In the genomic region with DNA sequence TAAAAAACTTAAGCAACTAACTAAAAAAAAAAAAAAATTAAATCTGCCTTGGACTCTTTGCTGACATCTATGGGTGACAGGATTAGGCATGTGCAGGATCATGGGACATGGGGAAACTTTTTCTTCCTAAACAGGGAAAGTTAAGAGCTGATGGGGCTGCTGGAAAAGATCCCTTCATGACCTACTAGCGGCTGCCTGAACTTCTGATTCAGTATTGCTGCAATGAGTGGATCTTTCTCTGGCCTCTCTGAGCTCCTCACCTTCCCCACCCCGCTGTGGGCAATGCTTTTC, we compare ENCODE assay signal across 36 cellular contexts. TPM values are rescaled to one million over a fixed set of nuclear protein-coding genes. Genes with fewer than 3 reads are reported as not detected.
"Had no signal": no experiment of that assay in that cellular context is flagged by ENCODE, and none has a peak within 500 bp of the region (broad histone marks: within the 10 kb centered on the region; RNA-seq: fewer than 3 reads in every experiment).

No MANE protein-coding gene starts in this region.

- H3K27me3 ChIP-seq: esophagus muscularis mucosa, heart right ventricle, neutrophil, pancreas, sigmoid colon, stomach, thyroid gland, vagina had no signal

- H3K9me3 ChIP-seq: pancreas, sigmoid colon, thyroid gland, vagina had no signal

- DNase-seq: dermis blood vessel endothelial cell; effector memory CD4-positive, alpha-beta T cell; foreskin melanocyte; glutamatergic neuron; heart right ventricle; hippocampal formation; left cardiac atrium; left ventricle myocardium inferior; lower lobe of right lung; natural killer cell; pancreas; sigmoid colon; stimulated activated CD4-positive, alpha-beta T cell treated with anti-CD3 and anti-CD28 coated beads, Interleukin-2, amount 100 ng/mL, for 24 hours; stimulated activated CD4-positive, alpha-beta T cell treated with anti-CD3 and anti-CD28 coated beads, Interleukin-4, amount 100 ng/mL, for 24 hours; stimulated activated naive CD4-positive, alpha-beta T cell treated with Interleukin-2 at 50 U/mL for 16 hours; stomach; thyroid gland; trophoblast cell had no signal

- H3K27ac ChIP-seq: coronary artery, esophagus muscularis mucosa, heart right ventricle, left ventricle myocardium inferior, lower lobe of right lung, neutrophil, pancreas, sigmoid colon, stomach, thyroid gland, vagina had no signal

- ATAC-seq: heart right ventricle; left cardiac atrium; lower lobe of right lung; natural killer cell; pancreas; stimulated activated effector memory CD8-positive, alpha-beta T cell treated with anti-CD3 and anti-CD28 coated beads, Interleukin-12 subunit alpha, Interleukin-12 subunit beta, amount 100 ng/mL, for 72 hours had no signal

- H3K36me3 ChIP-seq: esophagus muscularis mucosa, heart right ventricle, left ventricle myocardium inferior, lower lobe of right lung, neutrophil, pancreas, sigmoid colon, stomach, thyroid gland, vagina had no signal

- H3K4me3 ChIP-seq: coronary artery, esophagus muscularis mucosa, heart right ventricle, left ventricle myocardium inferior, lower lobe of right lung, pancreas, sigmoid colon, stomach, thyroid gland, vagina had no signal

- FAIRE-seq: endothelial cell of umbilical vein, islet of Langerhans, pancreas had no signal

- H3K4me1 ChIP-seq: esophagus muscularis mucosa, heart right ventricle, left ventricle myocardium inferior, lower lobe of right lung, pancreas, sigmoid colon, stomach, thyroid gland, vagina had no signal

RNA-seq across cellular contexts. Expression of gene OR5A2, which starts 25.0 kb away (rescaled TPM):
- total RNA-seq: dermis blood vessel endothelial cell, endothelial cell of umbilical vein, epithelial cell of proximal tubule, esophagus muscularis mucosa, heart right ventricle, kidney epithelial cell, left cardiac atrium, left ventricle myocardium inferior, lower lobe of right lung, mononuclear cell, natural killer cell, omental fat pad, pancreas, posterior vena cava, pulmonary artery endothelial cell, sigmoid colon, skeletal muscle tissue, stomach, subcutaneous adipose tissue, temporal lobe, thyroid gland, ureter, vagina had no signal
- polyA plus RNA-seq: endothelial cell of umbilical vein, heart right ventricle, neural cell, sigmoid colon, stomach had no signal

RNA-seq across cellular contexts. Expression of gene OR5A1, which starts 35.1 kb away (rescaled TPM):
- total RNA-seq: dermis blood vessel endothelial cell, endothelial cell of umbilical vein, epithelial cell of proximal tubule, esophagus muscularis mucosa, heart right ventricle, kidney epithelial cell, left cardiac atrium, left ventricle myocardium inferior, lower lobe of right lung, natural killer cell, omental fat pad, pancreas, posterior vena cava, pulmonary artery endothelial cell, sigmoid colon, skeletal muscle tissue, stomach, subcutaneous adipose tissue, temporal lobe, ureter, vagina had no signal
- polyA plus RNA-seq: endothelial cell of umbilical vein, heart right ventricle, neural cell, pancreas, sigmoid colon, stomach had no signal

RNA-seq across cellular contexts. Expression of gene OR5AN1, which starts 42.5 kb away (rescaled TPM):
- total RNA-seq: dermis blood vessel endothelial cell, endothelial cell of umbilical vein, epithelial cell of proximal tubule, esophagus muscularis mucosa, heart right ventricle, kidney epithelial cell, left cardiac atrium, left ventricle myocardium inferior, lower lobe of right lung, natural killer cell, omental fat pad, pancreas, posterior vena cava, pulmonary artery endothelial cell, sigmoid colon, skeletal muscle tissue, temporal lobe, thyroid gland, ureter, vagina had no signal
- polyA plus RNA-seq: endothelial cell of umbilical vein, heart right ventricle, neural cell, pancreas, sigmoid colon, stomach had no signal

RNA-seq across cellular contexts. Expression of gene OR4D6, which starts 55.6 kb away (rescaled TPM):
- total RNA-seq: dermis blood vessel endothelial cell, endothelial cell of umbilical vein, epithelial cell of proximal tubule, esophagus muscularis mucosa, heart right ventricle, kidney epithelial cell, left cardiac atrium, left ventricle myocardium inferior, lower lobe of right lung, mononuclear cell, natural killer cell, omental fat pad, pancreas, posterior vena cava, pulmonary artery endothelial cell, sigmoid colon, skeletal muscle tissue, stomach, subcutaneous adipose tissue, temporal lobe, thyroid gland, ureter, vagina had no signal
- polyA plus RNA-seq: endothelial cell of umbilical vein, heart right ventricle, neural cell, pancreas, sigmoid colon, stomach had no signal
